8 cellular contexts compared by ENCODE assay signal in the genomic region with DNA sequence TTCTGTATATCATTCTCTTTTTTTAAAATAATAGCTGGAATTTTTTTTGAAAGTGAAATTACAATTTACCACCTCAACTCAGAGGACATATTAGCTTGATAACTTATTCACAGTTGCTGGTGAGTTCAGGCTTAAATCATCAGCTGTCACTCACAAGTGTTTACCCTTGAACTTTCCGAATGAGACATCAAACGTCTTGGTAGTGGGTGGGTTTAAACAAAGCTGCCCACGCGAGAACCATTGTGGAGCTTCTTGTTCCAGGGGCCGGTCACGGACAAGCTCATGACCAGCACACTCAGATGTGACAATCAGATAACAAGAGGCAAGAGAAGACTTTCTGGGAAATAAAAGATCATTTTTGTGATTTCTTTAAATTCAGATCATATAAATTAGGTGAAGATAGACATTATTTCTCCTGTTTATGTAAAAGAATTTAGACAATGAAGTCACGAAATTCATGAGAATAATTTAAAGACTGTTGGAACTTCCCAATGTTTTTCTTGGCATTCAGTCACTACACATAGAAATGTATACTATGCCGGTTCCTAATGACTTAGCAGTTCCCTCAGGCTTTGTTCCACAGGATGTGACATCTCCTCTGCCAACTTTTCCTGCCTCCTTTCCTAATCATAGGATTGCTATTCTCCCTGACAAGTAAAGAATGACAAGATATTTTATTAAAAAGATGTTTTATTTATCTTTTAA. TPM values are rescaled to one million over a fixed set of nuclear protein-coding genes. Genes with fewer than 3 reads are reported as not detected.
A peak's percentile ranks its signal among the peaks of the same experiment; 100 is the strongest.
DNase-seq lines count a peak whose midpoint lies in the region; ATAC-seq and TF ChIP-seq lines count a peak whose summit lies in the region.

No MANE protein-coding gene starts in this region.

- H3K27me3 ChIP-seq in CD8-positive, alpha-beta T cell (ENCODE audit: insufficient read depth, low read length), result no peaks in the 10 kb centered on the region
- H3K27me3 ChIP-seq in MG63, result no peaks in the 10 kb centered on the region

- H3K9me3 Mint-ChIP-seq in CD8-positive, alpha-beta T cell, result no peaks in the 10 kb centered on the region
- H3K9me3 Mint-ChIP-seq in progenitor cell of endocrine pancreas (ENCODE audit: low read depth), result no peaks in the 10 kb centered on the region

- peaks cover 4% of the 10 kb centered on the region for H3K4me1 ChIP-seq in CD8-positive, alpha-beta T cell (ENCODE audit: insufficient read depth, low read length)

- no peaks in the 10 kb centered on the region for H3K9me3 ChIP-seq in CD8-positive, alpha-beta T cell (ENCODE audit: low read length)
- H3K9me3 ChIP-seq in MG63, result no peaks in the 10 kb centered on the region

- no peak for TF ChIP-seq CTCF in CD8-positive, alpha-beta T cell (IDR thresholded peaks at IDR 0.05)
- no peak for TF ChIP-seq CTCF in coronary artery (IDR thresholded peaks at IDR 0.05)
- TF ChIP-seq CTCF in progenitor cell of endocrine pancreas (IDR thresholded peaks at IDR 0.05; ENCODE audit: unreplicated experiment), result no peak

- no peak overlapping the region for H3K27ac Mint-ChIP-seq in CD8-positive, alpha-beta T cell
- no peak overlapping the region for H3K27ac Mint-ChIP-seq in progenitor cell of endocrine pancreas

- H3K4me3 ChIP-seq in CD8-positive, alpha-beta T cell (ENCODE audit: low read depth, low read length), result no peak overlapping the region
- H3K4me3 ChIP-seq in MG63 (peak overlapping the region; percentile 20; the same call in 1 of the 2 replicates), coronary artery (peak overlapping the region; percentile 59)

- POLR2A ChIA-PET in CD8-positive, alpha-beta T cell (lab: Charles Lee), result no interaction called here

- no peak for DNase-seq in CD8-positive, alpha-beta T cell
- DNase-seq in MG63, result peak; percentile 35
- DNase-seq in coronary artery (ENCODE audit: low spot score), result no peak
- peak; percentile 74 for DNase-seq in myocyte (ENCODE audit: low read depth)
- no peak for DNase-seq in progenitor cell of endocrine pancreas (ENCODE audit: low spot score, unreplicated experiment)
- DNase-seq in NCI-H146 treated with DMSO at 0.1 percent for 48 hours (lab: John Stamatoyannopoulos, UW; ENCODE audit: unreplicated experiment), result no peak
- no peak for DNase-seq in NCI-H1436 treated with DMSO at 0.1 percent for 48 hours (lab: John Stamatoyannopoulos, UW)

- H3K27me3 Mint-ChIP-seq in CD8-positive, alpha-beta T cell (ENCODE audit: low read depth), result no peaks in the 10 kb centered on the region
- H3K27me3 Mint-ChIP-seq in progenitor cell of endocrine pancreas, result no peaks in the 10 kb centered on the region

- peaks cover 6% of the 10 kb centered on the region for H3K36me3 Mint-ChIP-seq in CD8-positive, alpha-beta T cell
- H3K36me3 Mint-ChIP-seq in progenitor cell of endocrine pancreas (ENCODE audit: insufficient read depth), result peaks cover 1% of the 10 kb centered on the region

- no peak overlapping the region for H3K27ac ChIP-seq in CD8-positive, alpha-beta T cell (ENCODE audit: low read depth, low read length)
- peak overlapping the region in 1 of 2 donors; percentile 0 for H3K27ac ChIP-seq in coronary artery

- no peak overlapping the region for H3K4me3 Mint-ChIP-seq in CD8-positive, alpha-beta T cell
- no peak overlapping the region for H3K4me3 Mint-ChIP-seq in progenitor cell of endocrine pancreas (ENCODE audit: low read depth)

- intact Hi-C loops in CD8-positive, alpha-beta T cell (cut with DNase I, micrococcal nuclease), result loop anchor here (1.0 to 5.0 kb wide), 7 partner anchors 37 to 922 kb away; no protein-coding TSS in a partner anchor

- peaks cover 22% of the 10 kb centered on the region for H3K4me1 Mint-ChIP-seq in CD8-positive, alpha-beta T cell (ENCODE audit: low read depth)
- peaks cover 21% of the 10 kb centered on the region for H3K4me1 Mint-ChIP-seq in progenitor cell of endocrine pancreas (ENCODE audit: low read depth)

- H3K36me3 ChIP-seq in CD8-positive, alpha-beta T cell (ENCODE audit: insufficient read depth, low read length), result no peaks in the 10 kb centered on the region
- no peaks in the 10 kb centered on the region for H3K36me3 ChIP-seq in MG63

- peak; percentile 21 for ATAC-seq in CD8-positive, alpha-beta T cell
- ATAC-seq in GM21367 (IDR thresholded peaks at IDR 0.05; ENCODE audit: unreplicated experiment), result peak; percentile 29

- CTCF ChIA-PET in CD8-positive, alpha-beta T cell (lab: Charles Lee), result interaction anchor here (0.7 to 4.3 kb wide), 12 partner anchors 12 to 550 kb away, joined by 3 to 48 read pairs (median 4); no protein-coding TSS in a partner anchor

RNA-seq across cellular contexts. Expression of a gene that starts 29.3 kb away (rescaled TPM):
- total RNA-seq in CD8-positive, alpha-beta T cell, result 10 to 100 TPM in 1 of 2 experiments, 1 to 10 TPM in 1; 9.1 to 11.3 TPM
- total RNA-seq in MG63 (2014; rRNA removed; shearing (Covaris generic); ENCODE audit: low replicate concordance), result 6.8 and 11.9 TPM in 2 replicates
- total RNA-seq in myocyte, result 22.9 and 26.7 TPM in 2 replicates
- 20.9 TPM for polyA plus RNA-seq in myocyte (2012)
- total RNA-seq in progenitor cell of endocrine pancreas, result 26.9 and 28.9 TPM in 2 replicates

RNA-seq across cellular contexts. Expression of a gene that starts 29.4 kb away (rescaled TPM):
- 10 to 100 TPM; 30.1 to 33.4 TPM for total RNA-seq in CD8-positive, alpha-beta T cell
- total RNA-seq in MG63 (2014; rRNA removed; shearing (Covaris generic); ENCODE audit: low replicate concordance), result 0.91 and 1.9 TPM in 2 replicates
- total RNA-seq in myocyte (11.2 and 11.7 TPM in 2 replicates), progenitor cell of endocrine pancreas (24.4 and 25.9 TPM in 2 replicates)
- polyA plus RNA-seq in myocyte (2012), result 10.2 TPM

Comparison
In these comparisons a context has a peak if more than half of its experiments do, and no peak if none do; other contexts are left out.
1. DNase-seq: peak in MG63 (single experiment) and myocyte (single experiment); none in CD8-positive, alpha-beta T cell (0 of 7), coronary artery (single experiment), progenitor cell of endocrine pancreas (single experiment), NCI-H146 treated with DMSO at 0.1 percent for 48 hours (single experiment) and NCI-H1436 treated with DMSO at 0.1 percent for 48 hours (single experiment).